Comparison of ENCODE assay signal across 14 cellular contexts in genomic region chr2:162457021-162457420, GRCh38.
DNase-seq lines count a peak whose midpoint lies in the region; ATAC-seq, FAIRE-seq and TF ChIP-seq lines count a peak whose summit lies in the region.
"Had no signal": no experiment of that assay in that cellular context is flagged by ENCODE, and none has a peak within 500 bp of the region (broad histone marks: within the 10 kb centered on the region; RNA-seq: fewer than 3 reads in every experiment).

No MANE protein-coding gene starts in this region.

- peaks cover 13% of the 10 kb centered on the region for H3K27me3 Mint-ChIP-seq in mesothelial cell of epicardium (ENCODE audit: low read depth)
- H3K27me3 Mint-ChIP-seq: B cell had no signal

- peak overlapping the region; percentile 80 for H3K27ac Mint-ChIP-seq in mesothelial cell of epicardium
- H3K27ac Mint-ChIP-seq: B cell; CD8-positive, alpha-beta T cell; H9 had no signal

- no peak overlapping the region for H3K4me3 Mint-ChIP-seq in mesothelial cell of epicardium
- H3K4me3 Mint-ChIP-seq: B cell; CD8-positive, alpha-beta T cell; H9 had no signal

- H3K4me1 Mint-ChIP-seq in mesothelial cell of epicardium, result peaks cover 15% of the 10 kb centered on the region
- H3K4me1 Mint-ChIP-seq: B cell, H9 had no signal

- FAIRE-seq in endometrium (lab: Jason Lieb, UNC), result peak; percentile 79
- FAIRE-seq: H1, HepG2 had no signal

- no peaks in the 10 kb centered on the region for H3K36me3 Mint-ChIP-seq in mesothelial cell of epicardium
- H3K36me3 Mint-ChIP-seq: CD8-positive, alpha-beta T cell had no signal

- DNase-seq in amniotic epithelial cell (ENCODE audit: low read depth), result peak; percentile 71
- no peak for DNase-seq in mesothelial cell of epicardium (ENCODE audit: low spot score in 2 of 2, unreplicated experiment in 2 of 2)
- DNase-seq in GM19238 (ENCODE audit: insufficient read length, low spot score), result no peak
- DNase-seq: Calu3; CD8-positive, alpha-beta T cell; DMS79 treated with DMSO at 0.1 percent for 48 hours; GF-D8; H9 had no signal

- ATAC-seq in GM19397 (IDR thresholded peaks at IDR 0.05; ENCODE audit: unreplicated experiment) (no peak), HG03469 (IDR thresholded peaks at IDR 0.05; ENCODE audit: unreplicated experiment) (no peak)
- ATAC-seq: CD8-positive, alpha-beta T cell; HepG2 had no signal

- peaks cover 4% of the 10 kb centered on the region for H3K9me3 Mint-ChIP-seq in mesothelial cell of epicardium
- H3K9me3 Mint-ChIP-seq: H9 had no signal

- TF ChIP-seq CTCF in mesothelial cell of epicardium (IDR thresholded peaks at IDR 0.05; ENCODE audit: unreplicated experiment), result no peak
